20 cellular contexts compared by ENCODE assay signal in the genomic region with DNA sequence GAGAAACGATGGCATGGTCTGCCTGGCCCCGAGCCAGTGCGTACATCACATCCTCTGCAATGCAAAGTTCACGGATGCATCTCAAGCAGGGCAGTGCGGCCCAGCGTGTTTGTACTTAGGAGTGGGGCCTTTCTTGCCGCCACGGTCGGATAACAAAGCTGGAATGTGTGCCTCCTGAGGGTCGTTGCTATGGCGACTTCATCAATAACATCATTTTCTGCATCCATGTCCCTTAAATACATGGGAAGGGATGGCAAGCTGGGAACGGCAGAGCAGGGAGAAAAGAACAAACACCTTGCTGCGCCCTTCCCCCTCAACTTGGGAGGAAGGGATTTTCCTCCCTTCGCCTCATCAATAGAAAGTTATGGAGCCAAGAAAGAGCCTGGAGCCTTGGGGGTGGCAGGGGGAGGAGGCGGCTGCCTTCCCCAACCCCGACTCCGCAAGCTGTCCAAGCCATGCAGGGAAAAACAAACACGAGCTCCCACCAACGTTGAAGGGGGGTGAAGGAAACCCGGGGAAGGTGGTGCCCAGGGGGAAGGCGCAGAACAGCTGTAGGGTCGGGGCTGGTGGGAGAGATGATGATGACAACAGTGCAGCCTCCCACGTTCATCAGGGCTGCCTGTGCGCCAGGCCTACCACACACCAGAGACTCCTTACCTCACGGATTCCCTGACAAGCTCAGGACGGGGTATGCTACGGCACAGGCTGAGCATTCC.
DNase-seq lines count a peak whose midpoint lies in the region; ATAC-seq and TF ChIP-seq lines count a peak whose summit lies in the region.
"Had no signal": no experiment of that assay in that cellular context is flagged by ENCODE, and none has a peak within 500 bp of the region (broad histone marks: within the 10 kb centered on the region; RNA-seq: fewer than 3 reads in every experiment).

No MANE protein-coding gene starts in this region.

- H3K4me1 ChIP-seq in mesendoderm (ENCODE audit: control insufficient read depth, low read depth, low read length) = no peaks in the 10 kb centered on the region

- H2AK5ac ChIP-seq in mesendoderm (ENCODE audit: low read length) = no peak overlapping the region

- H3K36me3 Mint-ChIP-seq in progenitor cell of endocrine pancreas (ENCODE audit: insufficient read depth) = no peaks in the 10 kb centered on the region
- no peaks in the 10 kb centered on the region for H3K36me3 Mint-ChIP-seq in activated CD8-positive, alpha-beta T cell treated with anti-CD3 and anti-CD28 coated beads, Interleukin-2, amount 10 ng/mL, durations not matched to agents 7 days and 5 days (ENCODE audit: low read depth)
- H3K36me3 Mint-ChIP-seq: CD4-positive, alpha-beta memory T cell had no signal

- peaks cover 3% of the 10 kb centered on the region for H3K4me1 Mint-ChIP-seq in progenitor cell of endocrine pancreas (ENCODE audit: low read depth)
- H3K4me1 Mint-ChIP-seq in activated CD8-positive, alpha-beta T cell treated with anti-CD3 and anti-CD28 coated beads, Interleukin-2, amount 10 ng/mL, durations not matched to agents 7 days and 5 days (ENCODE audit: low read depth) = peaks cover 20% of the 10 kb centered on the region

- no peak overlapping the region for H3K23ac ChIP-seq in mesendoderm (ENCODE audit: low read length)

- peaks cover 57% of the 10 kb centered on the region for H3K27me3 Mint-ChIP-seq in progenitor cell of endocrine pancreas
- peaks cover 6% of the 10 kb centered on the region for H3K27me3 Mint-ChIP-seq in activated CD8-positive, alpha-beta T cell treated with anti-CD3 and anti-CD28 coated beads, Interleukin-2, amount 10 ng/mL, durations not matched to agents 7 days and 5 days (ENCODE audit: low read depth)

- no peak for ATAC-seq in activated CD8-positive, alpha-beta T cell treated with anti-CD3 and anti-CD28 coated beads, Interleukin-2, amount 10 ng/mL, durations not matched to agents 7 days and 5 days

- no peak overlapping the region for H2BK15ac ChIP-seq in mesendoderm (replicated peaks; ENCODE audit: low read depth)

- H4K8ac ChIP-seq in mesendoderm (ENCODE audit: low read depth, low read length) = no peak overlapping the region

- H3K18ac ChIP-seq in mesendoderm (ENCODE audit: low read length) = no peak overlapping the region

- H3K56ac ChIP-seq in mesendoderm (ENCODE audit: low read length) = no peak overlapping the region

- H3K9ac ChIP-seq in mesendoderm (ENCODE audit: low read length) = no peak overlapping the region
- H3K9ac ChIP-seq: BLaER1, KMS-11 had no signal

- no peak overlapping the region for H3K27ac ChIP-seq in mesendoderm (ENCODE audit: low read depth, low read length)
- H3K27ac ChIP-seq: BLaER1, Peyer's patch, SK-N-MC had no signal

- no peak overlapping the region for H3K4me2 ChIP-seq in mesendoderm (ENCODE audit: low read length)
- H3K4me2 ChIP-seq: BLaER1 had no signal

- POLR2A ChIA-PET in activated CD8-positive, alpha-beta T cell treated with anti-CD3 and anti-CD28 coated beads, Interleukin-2, amount 10 ng/mL, durations not matched to agents 7 days and 5 days (lab: Charles Lee) = interaction anchor here (0.5 kb wide), 1 partner anchor 111 kb away, joined by 3 read pairs; no protein-coding TSS in a partner anchor

- H3K79me2 ChIP-seq in mesendoderm (ENCODE audit: control insufficient read depth, insufficient read depth, low read length) = no peaks in the 10 kb centered on the region

- no peak for TF ChIP-seq CTCF in progenitor cell of endocrine pancreas (IDR thresholded peaks at IDR 0.05; ENCODE audit: unreplicated experiment)

- H4K5ac ChIP-seq in mesendoderm (ENCODE audit: low read length) = no peak overlapping the region

- no peaks in the 10 kb centered on the region for H3K79me1 ChIP-seq in mesendoderm (ENCODE audit: low read length)

- CTCF ChIA-PET in activated CD8-positive, alpha-beta T cell treated with anti-CD3 and anti-CD28 coated beads, Interleukin-2, amount 10 ng/mL, durations not matched to agents 7 days and 5 days (lab: Charles Lee) = interaction anchor here (1.2 to 10.0 kb wide), 4 partner anchors 9 to 76 kb away, joined by 3 to 171 read pairs (median 8); partner anchors contain the start of gene SCUBE1

- DNase-seq in H7 = peak; percentile 71
- peak; percentile 23 for DNase-seq in astrocyte of the hippocampus (ENCODE audit: low read depth, low spot score)
- DNase-seq in mesendoderm = peak; percentile 46
- DNase-seq in progenitor cell of endocrine pancreas (ENCODE audit: low spot score, unreplicated experiment) = no peak
- DNase-seq in Ammon's horn (ENCODE audit: low spot score) = no peak
- no peak for DNase-seq in activated CD8-positive, alpha-beta T cell treated with anti-CD3 and anti-CD28 coated beads, Interleukin-2, amount 10 ng/mL, durations not matched to agents 7 days and 5 days
- no peak for DNase-seq in GM19240 (ENCODE audit: insufficient read length, low spot score)
- DNase-seq: CD4-positive, alpha-beta memory T cell; GF-D8; HFFc6; NCI-H1417 treated with DMSO at 0.1 percent for 48 hours; NCI-H187 treated with DMSO at 0.1 percent for 48 hours; NCI-H2171 treated with DMSO at 0.1 percent for 48 hours; NCI-H446; NCI-H526 treated with DMSO at 0.1 percent for 48 hours; NK-92 treated with Interleukin-12 subunit alpha and Interleukin-12 subunit beta, amount 100 ng/mL, for 24 hours; Peyer's patch had no signal

- no peak overlapping the region for H3K4me3 Mint-ChIP-seq in progenitor cell of endocrine pancreas (ENCODE audit: low read depth)
- H3K4me3 Mint-ChIP-seq in activated CD8-positive, alpha-beta T cell treated with anti-CD3 and anti-CD28 coated beads, Interleukin-2, amount 10 ng/mL, durations not matched to agents 7 days and 5 days = no peak overlapping the region
- H3K4me3 Mint-ChIP-seq: CD4-positive, alpha-beta memory T cell; HFFc6 had no signal

- no CpG with 5 or more reads among the region's 27 CpGs for WGBS in mesendoderm (ENCODE audit: extremely low coverage, insufficient coverage, low lambda C conversion rate)

- H3K27me3 ChIP-seq in H7 (ENCODE audit: control insufficient read depth, insufficient read depth, low read length) (no peaks in the 10 kb centered on the region), mesendoderm (ENCODE audit: insufficient read depth, low read length, poor library complexity) (no peaks in the 10 kb centered on the region)
- H3K27me3 ChIP-seq: BLaER1, Peyer's patch had no signal

- H3K9me3 Mint-ChIP-seq in progenitor cell of endocrine pancreas (ENCODE audit: low read depth) = no peaks in the 10 kb centered on the region
- H3K9me3 Mint-ChIP-seq in activated CD8-positive, alpha-beta T cell treated with anti-CD3 and anti-CD28 coated beads, Interleukin-2, amount 10 ng/mL, durations not matched to agents 7 days and 5 days (ENCODE audit: insufficient read depth) = no peaks in the 10 kb centered on the region
- H3K9me3 Mint-ChIP-seq: CD4-positive, alpha-beta memory T cell; HFFc6 had no signal

- H2BK120ac ChIP-seq in mesendoderm (ENCODE audit: low read depth, low read length) = no peak overlapping the region

- H3K36me3 ChIP-seq in H7 (replicated peaks; ENCODE audit: control insufficient read depth, insufficient read depth, low read length) (no peaks in the 10 kb centered on the region), mesendoderm (ENCODE audit: control insufficient read depth, insufficient read depth, low read length) (no peaks in the 10 kb centered on the region)
- H3K36me3 ChIP-seq: BLaER1, Peyer's patch had no signal

- peak overlapping the region; percentile 82 for H3K27ac Mint-ChIP-seq in progenitor cell of endocrine pancreas
- H3K27ac Mint-ChIP-seq in activated CD8-positive, alpha-beta T cell treated with anti-CD3 and anti-CD28 coated beads, Interleukin-2, amount 10 ng/mL, durations not matched to agents 7 days and 5 days = no peak overlapping the region
- H3K27ac Mint-ChIP-seq: HFFc6 had no signal

- H3K4me3 ChIP-seq in H7 (ENCODE audit: insufficient read depth, low read depth, low read length) = no peak overlapping the region
- H3K4me3 ChIP-seq in mesendoderm (ENCODE audit: low read length) = no peak overlapping the region
- H3K4me3 ChIP-seq: BLaER1, Peyer's patch, SK-N-MC had no signal

- no peak overlapping the region for H2BK5ac ChIP-seq in mesendoderm (ENCODE audit: low read length)

- no peak overlapping the region for H3K4ac ChIP-seq in mesendoderm (ENCODE audit: low read depth, low read length)

Comparison
In these comparisons a context has a peak if more than half of its experiments do, and no peak if none do; other contexts are left out.
1. DNase-seq: peak in H7 (single experiment), astrocyte of the hippocampus (single experiment) and mesendoderm (single experiment); none in progenitor cell of endocrine pancreas (single experiment), Ammon's horn (single experiment), activated CD8-positive, alpha-beta T cell treated with anti-CD3 and anti-CD28 coated beads, Interleukin-2, amount 10 ng/mL, durations not matched to agents 7 days and 5 days (single experiment) and GM19240 (single experiment).